ENCODE assay signal across 8 cellular contexts in genomic region chr10:106705576-106706526, GRCh38.
DNase-seq lines count a peak whose midpoint lies in the region; ATAC-seq, FAIRE-seq and TF ChIP-seq lines count a peak whose summit lies in the region.

No MANE protein-coding gene starts in this region.

- no peaks in the 10 kb centered on the region for H3K36me3 ChIP-seq in K562 (ENCODE audit: control insufficient read depth, insufficient read depth, low read length)

- no peak overlapping the region for H3K27ac ChIP-seq in K562 (ENCODE audit: extremely low read depth, low read depth, low read length)

- no peak overlapping the region for H2AFZ ChIP-seq in K562 (ENCODE audit: low read depth, low read length)

- POLR2A ChIA-PET in K562 (lab: Yijun Ruan, JAX) = interaction anchor here (1.0 kb wide), 1 partner anchor 21 kb away, joined by 3 read pairs; no protein-coding TSS in a partner anchor

- in situ Hi-C loops in K562 (cut with MboI) = no loop called here

- TF ChIP-seq RAD21 in K562 (CRISPR knock-in tag; conservative IDR thresholded peaks at IDR 0.05 in 1 of 2, IDR thresholded peaks at IDR 0.05 in 1 of 2) = peak; percentile 58 to 66

- TF ChIP-seq EP300 in K562 (IDR thresholded peaks at IDR 0.05; ENCODE audit: low read length) = no peak

- no peaks in the 10 kb centered on the region for H3K9me3 ChIP-seq in K562 (replicated peaks; ENCODE audit: control insufficient read depth, insufficient read depth, low read depth, low read length)

- DNase-seq in CMK (ENCODE audit: low read depth) (peak; percentile 20), NCI-H526 treated with DMSO at 0.1 percent for 48 hours (lab: John Stamatoyannopoulos, UW) (peak; percentile 0), K562 (ENCODE audit: extremely low read depth in 1 of 4, low spot score in 3 of 4) (peak; percentile 21 to 71 (median 32)), iPS-NIHi7 (ENCODE audit: extremely low spot score) (peak; percentile 74), activated gamma-delta T cell (lab: John Stamatoyannopoulos, UW) (no peak)
- DNase-seq in stimulated activated CD4-positive, alpha-beta T cell treated with anti-CD3 and anti-CD28 coated beads, Interleukin-2, amount 100 ng/mL, for 48 hours = peak; percentile 26 to 33

- peak; percentile 86 for ATAC-seq in GM18511 (IDR thresholded peaks at IDR 0.05; ENCODE audit: unreplicated experiment)
- peak; percentile 49 for ATAC-seq in HG03025 (IDR thresholded peaks at IDR 0.05; ENCODE audit: low FRiP score, unreplicated experiment)
- ATAC-seq in K562 = peak; percentile 83

- H3K9ac ChIP-seq in K562 (ENCODE audit: insufficient read depth in 1 of 2, low read depth in 2 of 2, low read length in 2 of 2) = no peak overlapping the region

- no peaks in the 10 kb centered on the region for H3K27me3 ChIP-seq in K562 (ENCODE audit: control insufficient read depth in 2 of 2, insufficient read depth in 2 of 2, low read length in 2 of 2)

- TF ChIP-seq CTCF in K562 (IDR thresholded peaks at IDR 0.05 in 2 of 3, conservative IDR thresholded peaks at IDR 0.05 in 1 of 3; ENCODE audit: insufficient read depth in 2 of 3, low read depth in 1 of 3, low read length in 3 of 3) = peak; percentile 60 to 72 (median 62)

- no peak overlapping the region for H3K4me2 ChIP-seq in K562 (ENCODE audit: insufficient read depth, low read length)

- WGBS in K562 (ENCODE audit: insufficient coverage, low coverage, missing lambda C conversion rate) = 8% methylated on average over 9 of the region's 9 CpGs

- FAIRE-seq in K562 (lab: Jason Lieb, UNC) = peak; percentile 65

- CTCF ChIA-PET in K562 (lab: Yijun Ruan, JAX; ENCODE audit: low intra/inter-chr PET ratio) = no interaction called here

- TF ChIP-seq POLR2A in K562 (conservative IDR thresholded peaks at IDR 0.05) = no peak

- H3K4me3 ChIP-seq in K562 = no peak overlapping the region

- H4K20me1 ChIP-seq in K562 (replicated peaks; ENCODE audit: control insufficient read depth, insufficient read depth, low read length) = no peaks in the 10 kb centered on the region

- no peaks in the 10 kb centered on the region for H3K79me2 ChIP-seq in K562 (ENCODE audit: control insufficient read depth, insufficient read depth, low read length)

- intact Hi-C loops in K562 (cut with micrococcal nuclease) = loop anchor here (5.0 kb wide), 1 partner anchor 1836 kb away; no protein-coding TSS in a partner anchor

- H3K9me1 ChIP-seq in K562 (ENCODE audit: control insufficient read depth, insufficient read depth, low read length) = no peaks in the 10 kb centered on the region

- H3K4me1 ChIP-seq in K562 (replicated peaks in 1 of 2; ENCODE audit: control insufficient read depth in 2 of 2, insufficient read depth in 2 of 2, low read length in 2 of 2) = no peaks in the 10 kb centered on the region

- no TSS peak for BruUV-seq in K562 (replicated peaks; lab: Mats Ljungman, UMichigan)

TF ChIP-seq in K562, 482 proteins besides CTCF, POLR2A, EP300 and RAD21:
- TF ChIP-seq THRA (IDR thresholded peaks at IDR 0.05) (no peak), ZNF212 (CRISPR knock-in tag; IDR thresholded peaks at IDR 0.05) (no peak), ZNF57 (CRISPR knock-in tag; IDR thresholded peaks at IDR 0.05) (no peak), CBX8 (IDR thresholded peaks at IDR 0.05; ENCODE audit: borderline replicate concordance, extremely low read depth, low read depth, low read length, poor library complexity, severe bottlenecking) (no peak), DACH1 (IDR thresholded peaks at IDR 0.05; ENCODE audit: partially characterized antibody) (no peak), STAG1 (CRISPR knock-in tag; IDR thresholded peaks at IDR 0.05; ENCODE audit: borderline replicate concordance) (peak; percentile 56; the same call in 1 of the 2 replicates), KLF16 (IDR thresholded peaks at IDR 0.05) (0 out of 2 replicates have a peak, but pooled peaks have one; percentile 9), TGIF2 (CRISPR knock-in tag; IDR thresholded peaks at IDR 0.05) (no peak), GATAD2B (IDR thresholded peaks at IDR 0.05; ENCODE audit: borderline replicate concordance) (no peak), SMARCA5 (IDR thresholded peaks at IDR 0.05) (no peak), SMC3 (conservative IDR thresholded peaks at IDR 0.05; ENCODE audit: insufficient read depth, low read depth, low read length) (peak; percentile 50), TAF1 (IDR thresholded peaks at IDR 0.05; ENCODE audit: control insufficient read depth, extremely low read depth, insufficient read depth, low read length, severe bottlenecking) (no peak), NFIC (IDR thresholded peaks at IDR 0.05) (no peak)
- TF ChIP-seq, protein P1, sequence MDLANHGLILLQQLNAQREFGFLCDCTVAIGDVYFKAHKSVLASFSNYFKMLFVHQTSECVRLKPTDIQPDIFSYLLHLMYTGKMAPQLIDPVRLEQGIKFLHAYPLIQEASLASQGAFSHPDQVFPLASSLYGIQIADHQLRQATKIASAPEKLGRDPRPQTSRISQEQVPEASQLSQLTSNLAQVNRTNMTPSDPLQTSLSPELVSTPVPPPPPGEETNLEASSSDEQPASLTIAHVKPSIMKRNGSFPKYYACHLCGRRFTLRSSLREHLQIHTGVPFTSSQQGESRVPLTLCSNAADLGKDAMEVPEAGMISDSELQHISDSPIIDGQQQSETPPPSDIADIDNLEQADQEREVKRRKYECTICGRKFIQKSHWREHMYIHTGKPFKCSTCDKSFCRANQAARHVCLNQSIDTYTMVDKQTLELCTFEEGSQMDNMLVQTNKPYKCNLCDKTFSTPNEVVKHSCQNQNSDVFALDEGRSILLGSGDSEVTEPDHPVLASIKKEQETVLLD (IDR thresholded peaks at IDR 0.05) = no peak
